1 cellular context compared by ENCODE assay signal in genomic region chr5:111530298-111530740, GRCh38.
TF ChIP-seq lines count a peak whose summit lies in the region.

No MANE protein-coding gene starts in this region.

TF ChIP-seq in K562, 482 proteins besides CTCF, POLR2A, EP300 and RAD21 (continued from another document and continues in another):
- TF ChIP-seq RFX5 (IDR thresholded peaks at IDR 0.05; ENCODE audit: low read depth, low read length) = no peak
- TF ChIP-seq ZNF436 (CRISPR knock-in tag; IDR thresholded peaks at IDR 0.05) = no peak
- TF ChIP-seq CBX8 (IDR thresholded peaks at IDR 0.05; ENCODE audit: borderline replicate concordance, extremely low read depth, low read depth, low read length, poor library complexity, severe bottlenecking) = no peak
- no peak for TF ChIP-seq ZNF263 (CRISPR knock-in tag; IDR thresholded peaks at IDR 0.05; ENCODE audit: borderline replicate concordance)
- TF ChIP-seq ELK1 (CRISPR knock-in tag; IDR thresholded peaks at IDR 0.05) = no peak
- peak; percentile 47 for TF ChIP-seq HES1 (IDR thresholded peaks at IDR 0.05; ENCODE audit: low read depth)
- TF ChIP-seq SIRT6 (IDR thresholded peaks at IDR 0.05; ENCODE audit: low read depth, low read length) = no peak
- TF ChIP-seq NCOA6 (IDR thresholded peaks at IDR 0.05) = 0 out of 2 replicates have a peak, but pooled peaks have one; percentile 14
- TF ChIP-seq EZH2 (IDR thresholded peaks at IDR 0.05; ENCODE audit: borderline replicate concordance, low read depth, low read length) = no peak
- peak; percentile 59 for TF ChIP-seq ATF7 (IDR thresholded peaks at IDR 0.05)
- no peak for TF ChIP-seq ZNF431 (CRISPR knock-in tag; IDR thresholded peaks at IDR 0.05)
- TF ChIP-seq MEIS2 (IDR thresholded peaks at IDR 0.05; ENCODE audit: partially characterized antibody) = peak; percentile 32
- TF ChIP-seq CXXC5 (CRISPR knock-in tag; IDR thresholded peaks at IDR 0.05) = peak; percentile 71
- TF ChIP-seq MBD1 (CRISPR knock-in tag; IDR thresholded peaks at IDR 0.05) = no peak
- TF ChIP-seq ZKSCAN1 (IDR thresholded peaks at IDR 0.05; ENCODE audit: low read depth, low read length) = no peak
- TF ChIP-seq ZNF584 (CRISPR knock-in tag; IDR thresholded peaks at IDR 0.05; ENCODE audit: low read depth) = peak; percentile 69
- TF ChIP-seq ZBTB26 (CRISPR knock-in tag; IDR thresholded peaks at IDR 0.05) = peak; percentile 68; the same call in 1 of the 2 replicates
- no peak for TF ChIP-seq HOMEZ (CRISPR knock-in tag; IDR thresholded peaks at IDR 0.05)
- no peak for TF ChIP-seq THRAP3 (IDR thresholded peaks at IDR 0.05; ENCODE audit: borderline replicate concordance)
- no peak for TF ChIP-seq NFYB (IDR thresholded peaks at IDR 0.05; ENCODE audit: extremely low read depth, insufficient read length)
- TF ChIP-seq FOXA1 (IDR thresholded peaks at IDR 0.05; ENCODE audit: borderline replicate concordance) = no peak
- TF ChIP-seq TRIM28 (IDR thresholded peaks at IDR 0.05) = peak; percentile 52
- TF ChIP-seq KLF1 (tag; IDR thresholded peaks at IDR 0.05) = no peak
- TF ChIP-seq E2F6 (IDR thresholded peaks at IDR 0.05; ENCODE audit: borderline replicate concordance in 1 of 2, extremely low read depth in 1 of 2, insufficient read depth in 1 of 2, insufficient read length in 1 of 2, low read depth in 1 of 2, low read length in 1 of 2, poor library complexity in 1 of 2, severe bottlenecking in 1 of 2) = peak; percentile 65 to 76
- no peak for TF ChIP-seq CHD4 (IDR thresholded peaks at IDR 0.05; ENCODE audit: insufficient read depth, insufficient replicate concordance, low read depth, low read length, poor library complexity, severe bottlenecking)
- no peak for TF ChIP-seq HNRNPH1 (optimal IDR thresholded peaks at IDR 0.05; ENCODE audit: low read depth, low read length)
- peak; percentile 93 for TF ChIP-seq JUND (IDR thresholded peaks at IDR 0.05; ENCODE audit: borderline replicate concordance, low read depth, low read length)
- TF ChIP-seq JUND (tag; IDR thresholded peaks at IDR 0.05; ENCODE audit: borderline replicate concordance, low read depth, low read length) = peak; percentile 85; the same call in 1 of the 3 replicates
- no peak for TF ChIP-seq CBFA2T2 (conservative IDR thresholded peaks at IDR 0.05)
- TF ChIP-seq FOXK2 (conservative IDR thresholded peaks at IDR 0.05 in 1 of 2, IDR thresholded peaks at IDR 0.05 in 1 of 2; ENCODE audit: low read depth in 2 of 2) = peak in 1 of 2 experiments; percentile 55; a peak in 1 of 4 replicates
- TF ChIP-seq MAZ (CRISPR knock-in tag; conservative IDR thresholded peaks at IDR 0.05 in 1 of 2, IDR thresholded peaks at IDR 0.05 in 1 of 2) = peak; percentile 32 to 57; a peak in 2 of 4 replicates
- no peak for TF ChIP-seq GABPB2 (CRISPR knock-in tag; conservative IDR thresholded peaks at IDR 0.05)
- TF ChIP-seq SLC30A9 (CRISPR knock-in tag; IDR thresholded peaks at IDR 0.05) = no peak
- no peak for TF ChIP-seq CHD2 (IDR thresholded peaks at IDR 0.05; ENCODE audit: low read depth, low read length)
- no peak for TF ChIP-seq SMAD1 (IDR thresholded peaks at IDR 0.05; ENCODE audit: low read depth, low read length, partially characterized antibody)
- no peak for TF ChIP-seq NR1H2 (CRISPR knock-in tag; IDR thresholded peaks at IDR 0.05)
- TF ChIP-seq ZBTB33 (CRISPR knock-in tag; IDR thresholded peaks at IDR 0.05) = no peak
- TF ChIP-seq FOXP4 (CRISPR knock-in tag; IDR thresholded peaks at IDR 0.05; ENCODE audit: borderline replicate concordance) = no peak
- TF ChIP-seq ZNF174 (CRISPR knock-in tag; IDR thresholded peaks at IDR 0.05) = no peak
- TF ChIP-seq ZNF507 (tag; conservative IDR thresholded peaks at IDR 0.05) = no peak
- peak; percentile 40; the same call in 1 of the 2 replicates for TF ChIP-seq NKRF (IDR thresholded peaks at IDR 0.05; ENCODE audit: borderline replicate concordance)
- no peak for TF ChIP-seq SMARCB1 (IDR thresholded peaks at IDR 0.05; ENCODE audit: insufficient read length, low read depth)
- TF ChIP-seq HLTF (IDR thresholded peaks at IDR 0.05) = no peak
- TF ChIP-seq ESRRB (CRISPR knock-in tag; IDR thresholded peaks at IDR 0.05; ENCODE audit: borderline replicate concordance) = no peak
- TF ChIP-seq KLF10 (CRISPR knock-in tag; IDR thresholded peaks at IDR 0.05) = no peak
- peak; percentile 89 for TF ChIP-seq CTBP1 (IDR thresholded peaks at IDR 0.05; ENCODE audit: borderline replicate concordance)
- TF ChIP-seq DPF2 (IDR thresholded peaks at IDR 0.05) = peak; percentile 89
- TF ChIP-seq EP400 (IDR thresholded peaks at IDR 0.05) = peak; percentile 70
- peak; percentile 60 for TF ChIP-seq POLR2B (IDR thresholded peaks at IDR 0.05; ENCODE audit: low read depth, partially characterized antibody)
- peak; percentile 65 for TF ChIP-seq NCOR1 (IDR thresholded peaks at IDR 0.05)
- TF ChIP-seq ZNF785 (CRISPR knock-in tag; IDR thresholded peaks at IDR 0.05) = no peak
- TF ChIP-seq NRF1 (conservative IDR thresholded peaks at IDR 0.05 in 1 of 2, IDR thresholded peaks at IDR 0.05 in 1 of 2) = 0 out of 4 replicates have a peak, but pooled peaks of 1 of the 2 experiments have one; percentile 20
- peak; percentile 93 for TF ChIP-seq ETV1 (tag; conservative IDR thresholded peaks at IDR 0.05; ENCODE audit: low read depth)
- TF ChIP-seq ZNF280B (CRISPR knock-in tag; IDR thresholded peaks at IDR 0.05) = no peak
- peak; percentile 67 for TF ChIP-seq RNF2 (IDR thresholded peaks at IDR 0.05)
